8 cellular contexts compared by ENCODE assay signal in the genomic region with DNA sequence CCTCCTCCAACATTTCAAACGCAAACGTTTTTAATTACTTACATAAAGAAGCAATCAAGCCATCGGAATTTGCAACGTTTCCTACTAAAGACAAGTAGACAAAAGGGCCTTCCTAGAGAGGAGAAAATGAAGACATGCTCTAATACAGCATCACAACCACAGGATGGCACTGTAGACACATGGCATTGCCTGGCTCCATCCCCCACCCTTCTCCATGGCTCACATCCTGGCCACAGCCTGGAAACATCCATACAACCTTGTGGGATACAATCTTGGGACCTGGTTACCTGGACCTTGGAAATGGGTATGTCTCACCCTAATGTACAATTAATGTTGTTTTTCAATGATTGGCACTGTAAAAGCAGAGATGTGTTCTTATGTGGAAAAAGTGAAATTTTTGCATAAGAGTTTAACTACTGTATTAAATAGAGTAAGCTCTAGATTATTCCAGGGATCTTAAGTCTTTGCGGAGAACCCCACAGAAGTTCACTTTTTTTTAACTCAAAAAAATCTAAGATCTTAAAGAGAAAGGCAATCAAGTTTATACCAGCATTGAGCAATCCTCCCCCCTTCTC. TPM values are rescaled to one million over a fixed set of nuclear protein-coding genes. Genes with fewer than 3 reads are reported as not detected.
DNase-seq lines count a peak whose midpoint lies in the region; ATAC-seq and TF ChIP-seq lines count a peak whose summit lies in the region.

No MANE protein-coding gene starts in this region.

- DNase-seq in AG10803 (ENCODE audit: low read depth) (peak; percentile 65), NAMALWA (ENCODE audit: low spot score) (peak; percentile 61), SW480 (ENCODE audit: low spot score) (peak; percentile 79), epithelial cell of esophagus (ENCODE audit: low read depth) (peak; percentile 74), myocyte (ENCODE audit: low read depth) (peak; percentile 82)

- ATAC-seq in HG02642 (IDR thresholded peaks at IDR 0.05; ENCODE audit: poor library complexity, unreplicated experiment) (no peak), HG02840 (IDR thresholded peaks at IDR 0.05; ENCODE audit: low FRiP score, unreplicated experiment) (no peak)

- TF ChIP-seq CTCF in AG10803 (conservative IDR thresholded peaks at IDR 0.05; ENCODE audit: low read length) (peak; percentile 79), GM12874 (IDR thresholded peaks at IDR 0.05; ENCODE audit: insufficient read depth, low read depth, low read length) (peak; percentile 69), epithelial cell of esophagus (IDR thresholded peaks at IDR 0.05; ENCODE audit: insufficient read depth, low read depth, low read length, missing control alignments) (peak; percentile 77)

- no peak overlapping the region for H3K4me3 ChIP-seq in AG10803 (ENCODE audit: low read length)
- H3K4me3 ChIP-seq in epithelial cell of esophagus (ENCODE audit: low read length): no peak overlapping the region

RNA-seq across cellular contexts. Expression of a gene that starts 21.5 kb away (rescaled TPM):
- total RNA-seq in myocyte: 18.8 and 26.3 TPM in 2 replicates
- 18.1 TPM for polyA plus RNA-seq in myocyte (2012)

RNA-seq across cellular contexts. Expression of a gene that starts 41.5 kb away (rescaled TPM):
- not detected in 2 replicates for total RNA-seq in myocyte
- not detected for polyA plus RNA-seq in myocyte (2012)
